In the genomic region with DNA sequence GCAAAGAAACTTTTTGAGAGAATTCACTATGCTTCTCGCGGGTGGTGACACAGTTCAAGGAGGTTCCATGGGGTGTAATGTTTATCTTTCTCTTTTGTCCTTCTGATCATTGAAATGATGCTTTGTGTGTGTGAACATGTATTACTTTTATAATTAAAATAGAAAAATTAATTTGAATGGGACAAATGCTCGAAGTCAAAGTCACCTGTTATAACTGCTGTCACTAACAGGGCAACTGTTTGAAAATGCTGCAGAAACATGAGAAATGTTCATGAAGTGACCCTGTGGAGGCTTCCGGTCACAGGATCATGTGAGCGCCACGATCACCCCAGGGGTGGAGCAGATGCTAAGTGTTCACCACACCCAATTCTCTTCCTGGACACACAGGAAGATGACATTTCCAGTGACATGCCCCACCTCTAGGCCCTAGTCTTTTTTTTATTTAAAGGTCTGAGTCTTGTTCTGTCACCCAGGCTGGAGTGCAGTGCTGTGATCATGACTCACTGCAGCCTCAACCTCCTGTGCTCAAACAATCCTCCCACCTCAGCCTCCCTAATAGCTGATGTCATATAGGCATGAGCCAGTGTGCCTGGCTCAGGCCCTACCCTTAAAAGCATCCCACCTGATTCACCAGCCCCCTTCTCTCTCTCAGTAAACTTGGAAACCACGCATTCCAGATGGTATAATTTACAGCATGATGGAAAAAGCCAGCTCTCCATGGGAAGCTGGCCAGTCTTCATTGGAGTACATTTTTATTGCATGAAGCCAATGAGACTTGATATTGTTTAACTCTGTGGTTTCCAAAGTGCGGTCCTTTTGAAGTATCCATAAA, we compare ENCODE assay signal across 8 cellular contexts. TPM values are rescaled to one million over a fixed set of nuclear protein-coding genes. Genes with fewer than 3 reads are reported as not detected.
DNase-seq lines count a peak whose midpoint lies in the region; ATAC-seq and TF ChIP-seq lines count a peak whose summit lies in the region.
"Had no signal": no experiment of that assay in that cellular context is flagged by ENCODE, and none has a peak within 500 bp of the region (broad histone marks: within the 10 kb centered on the region; RNA-seq: fewer than 3 reads in every experiment).

No MANE protein-coding gene starts in this region.

- H3K9me3 Mint-ChIP-seq in stimulated activated effector memory CD8-positive, alpha-beta T cell treated with anti-CD3 and anti-CD28 coated beads, Interleukin-12 subunit alpha, Interleukin-12 subunit beta, amount 100 ng/mL, for 72 hours = no peaks in the 10 kb centered on the region

- ATAC-seq in stimulated activated effector memory CD8-positive, alpha-beta T cell treated with anti-CD3 and anti-CD28 coated beads, Interleukin-12 subunit alpha, Interleukin-12 subunit beta, amount 100 ng/mL, for 72 hours = peak; percentile 96
- no peak for ATAC-seq in GM21423 (IDR thresholded peaks at IDR 0.05; ENCODE audit: unreplicated experiment)

- H3K4me3 Mint-ChIP-seq in stimulated activated effector memory CD8-positive, alpha-beta T cell treated with anti-CD3 and anti-CD28 coated beads, Interleukin-12 subunit alpha, Interleukin-12 subunit beta, amount 100 ng/mL, for 72 hours = no peak overlapping the region

- H3K4me2 ChIP-seq in GM23248 (ENCODE audit: unreplicated experiment) = no peak overlapping the region

- H3K4me3 ChIP-seq in GM23248 (no peak overlapping the region), fibroblast of mammary gland (ENCODE audit: control insufficient read depth, low read depth, low read length) (no peak overlapping the region)

- no peaks in the 10 kb centered on the region for H4K20me1 ChIP-seq in GM23248 (ENCODE audit: insufficient read depth)

- no peaks in the 10 kb centered on the region for H3K36me3 Mint-ChIP-seq in stimulated activated effector memory CD8-positive, alpha-beta T cell treated with anti-CD3 and anti-CD28 coated beads, Interleukin-12 subunit alpha, Interleukin-12 subunit beta, amount 100 ng/mL, for 72 hours

- H3K9ac ChIP-seq in GM23248 = no peak overlapping the region

- DNase-seq in GM23248 = peak; percentile 26
- DNase-seq in SW480 (ENCODE audit: low spot score) = peak; percentile 88
- DNase-seq in fibroblast of mammary gland (ENCODE audit: low read depth) = peak; percentile 50
- no peak for DNase-seq in stimulated activated effector memory CD8-positive, alpha-beta T cell treated with anti-CD3 and anti-CD28 coated beads, Interleukin-12 subunit alpha, Interleukin-12 subunit beta, amount 100 ng/mL, for 72 hours (ENCODE audit: low spot score in 2 of 2)
- DNase-seq in SHP77 (lab: John Stamatoyannopoulos, UW) = no peak
- no peak for DNase-seq in SK-N-DZ (ENCODE audit: low spot score)

- peaks cover 36% of the 10 kb centered on the region for H3K4me1 Mint-ChIP-seq in stimulated activated effector memory CD8-positive, alpha-beta T cell treated with anti-CD3 and anti-CD28 coated beads, Interleukin-12 subunit alpha, Interleukin-12 subunit beta, amount 100 ng/mL, for 72 hours

- no peaks in the 10 kb centered on the region for H3K4me1 ChIP-seq in GM23248 (ENCODE audit: insufficient read depth)

- peaks cover 10% of the 10 kb centered on the region; the same call in 1 of the 2 replicates for H3F3A ChIP-seq in GM23248 (ENCODE audit: insufficient read depth)

- in situ Hi-C loops in GM23248 (cut with MboI) = no loop called here

- no peaks in the 10 kb centered on the region for H3K36me3 ChIP-seq in GM23248 (ENCODE audit: low read depth)

- H3K9me3 ChIP-seq in GM23248 (ENCODE audit: low read depth) = no peaks in the 10 kb centered on the region

- H3K79me2 ChIP-seq in GM23248 (ENCODE audit: insufficient read depth) = no peaks in the 10 kb centered on the region

- no peak for TF ChIP-seq CTCF in fibroblast of mammary gland (conservative IDR thresholded peaks at IDR 0.05; ENCODE audit: control insufficient read depth, insufficient read depth, low read depth, low read length)

- no peak overlapping the region for H3K27ac ChIP-seq in GM23248

- no peak overlapping the region for H2AFZ ChIP-seq in GM23248

- no peaks in the 10 kb centered on the region for H3K27me3 ChIP-seq in GM23248 (replicated peaks; ENCODE audit: insufficient read depth)

- H3K9me2 ChIP-seq in GM23248 (ENCODE audit: insufficient read depth) = no peaks in the 10 kb centered on the region

- H3K27ac Mint-ChIP-seq in stimulated activated effector memory CD8-positive, alpha-beta T cell treated with anti-CD3 and anti-CD28 coated beads, Interleukin-12 subunit alpha, Interleukin-12 subunit beta, amount 100 ng/mL, for 72 hours = peak overlapping the region; percentile 80

- WGBS in GM23248 (ENCODE audit: low coverage in 1 of 2, low lambda C conversion rate in 2 of 2, missing lambda C conversion rate in 2 of 2), 2 experiments = 55 to 56% methylated on average over 8 of the region's 8 CpGs

RNA-seq across cellular contexts. Expression of gene AGRP, which starts 21.1 kb away (rescaled TPM):
- total RNA-seq in GM23248 (2014; rRNA removed; shearing (Covaris generic)) = not detected in 2 replicates
- not detected in 2 replicates for polyA plus RNA-seq in GM23248 (2016; fragmentation: Nextera tagmentation; extraction: Ambion mirVana)
- not detected in 2 replicates for polyA plus RNA-seq in SK-N-DZ (2014; cell fraction: cytosol; rRNA removed)
- not detected in 2 replicates for polyA plus RNA-seq in SK-N-DZ (2014; cell fraction: nucleus; rRNA removed)
- total RNA-seq: LHCN-M2 had no signal

RNA-seq across cellular contexts. Expression of gene ATP6V0D1, which starts 23.4 kb away (rescaled TPM):
- 112 and 166 TPM in 2 replicates for total RNA-seq in GM23248 (2014; rRNA removed; shearing (Covaris generic))
- 135 and 140 TPM in 2 replicates for polyA plus RNA-seq in GM23248 (2016; fragmentation: Nextera tagmentation; extraction: Ambion mirVana)
- 61.3 and 68.8 TPM in 2 replicates for polyA plus RNA-seq in SK-N-DZ (2014; cell fraction: cytosol; rRNA removed)
- 33.0 and 44.5 TPM in 2 replicates for polyA plus RNA-seq in SK-N-DZ (2014; cell fraction: nucleus; rRNA removed)

RNA-seq across cellular contexts. Expression of gene RIPOR1, which starts 24.2 kb away (rescaled TPM):
- total RNA-seq in GM23248 (2014; rRNA removed; shearing (Covaris generic)) = 27.8 and 81.3 TPM in 2 replicates
- 91.6 and 95.0 TPM in 2 replicates for polyA plus RNA-seq in GM23248 (2016; fragmentation: Nextera tagmentation; extraction: Ambion mirVana)
- 15.0 and 16.7 TPM in 2 replicates for polyA plus RNA-seq in SK-N-DZ (2014; cell fraction: cytosol; rRNA removed)
- polyA plus RNA-seq in SK-N-DZ (2014; cell fraction: nucleus; rRNA removed) = 21.7 and 69.4 TPM in 2 replicates

RNA-seq across cellular contexts. Expression of gene CTCF, which starts 57.9 kb away (rescaled TPM):
- 21.9 and 30.7 TPM in 2 replicates for total RNA-seq in GM23248 (2014; rRNA removed; shearing (Covaris generic))
- polyA plus RNA-seq in GM23248 (2016; fragmentation: Nextera tagmentation; extraction: Ambion mirVana) = 19.6 and 19.9 TPM in 2 replicates
- polyA plus RNA-seq in SK-N-DZ (2014; cell fraction: cytosol; rRNA removed) = 39.9 and 43.7 TPM in 2 replicates
- polyA plus RNA-seq in SK-N-DZ (2014; cell fraction: nucleus; rRNA removed) = 26.0 and 33.8 TPM in 2 replicates

Comparison
In these comparisons a context has a peak if more than half of its experiments do, and no peak if none do; other contexts are left out.
1. DNase-seq: peak in GM23248 (single experiment), SW480 (single experiment) and fibroblast of mammary gland (single experiment); none in stimulated activated effector memory CD8-positive, alpha-beta T cell treated with anti-CD3 and anti-CD28 coated beads, Interleukin-12 subunit alpha, Interleukin-12 subunit beta, amount 100 ng/mL, for 72 hours (0 of 2), SHP77 (0 of 2) and SK-N-DZ (single experiment).